Comparison of ENCODE assay signal across 19 cellular contexts in the genomic region with DNA sequence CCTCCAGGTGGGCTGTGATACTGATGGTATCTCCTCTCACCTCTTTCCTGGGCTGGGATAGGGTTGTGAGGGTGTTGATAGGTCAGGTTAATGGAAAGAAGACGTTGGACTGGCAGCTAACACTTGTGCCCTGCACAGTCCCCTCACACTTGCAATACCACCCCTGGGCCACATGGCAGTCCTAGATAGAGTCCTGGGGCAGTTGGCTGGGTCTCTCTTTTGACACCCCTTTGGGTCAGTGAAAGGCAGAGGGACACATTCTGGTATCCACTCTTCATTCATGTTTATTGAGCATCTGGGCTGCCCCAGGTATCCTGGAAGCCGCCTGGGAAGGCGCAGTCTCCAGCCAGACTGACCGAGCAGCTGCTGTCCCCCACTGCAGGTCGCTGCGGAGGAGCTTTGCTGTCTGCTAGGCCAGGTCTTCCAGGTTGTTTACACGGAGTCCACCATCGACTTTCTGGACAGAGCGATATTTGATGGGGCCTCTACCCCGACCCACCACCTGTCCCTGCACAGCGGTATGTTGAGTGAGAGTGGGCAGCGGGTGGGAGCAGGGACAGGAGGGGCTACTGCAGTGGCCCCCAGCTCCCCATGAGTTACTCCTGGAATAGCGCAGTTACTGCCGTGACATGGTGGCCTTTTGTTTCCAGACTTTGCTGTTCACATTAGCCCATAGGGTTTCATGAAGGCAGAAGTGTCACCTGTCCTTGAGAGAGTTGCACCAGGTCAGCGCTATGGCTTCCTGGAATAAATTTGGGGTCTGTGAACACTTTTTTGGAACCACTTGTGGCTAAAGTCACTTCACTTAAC. TPM values are rescaled to one million over a fixed set of nuclear protein-coding genes. Genes with fewer than 3 reads are reported as not detected.
DNase-seq lines count a peak whose midpoint lies in the region; ATAC-seq and TF ChIP-seq lines count a peak whose summit lies in the region.
"Had no signal": no experiment of that assay in that cellular context is flagged by ENCODE, and none has a peak within 500 bp of the region (broad histone marks: within the 10 kb centered on the region; RNA-seq: fewer than 3 reads in every experiment).

No MANE protein-coding gene starts in this region.

- no peak for ATAC-seq in stimulated activated effector memory CD8-positive, alpha-beta T cell treated with anti-CD3 and anti-CD28 coated beads, Interleukin-12 subunit alpha, Interleukin-12 subunit beta, amount 100 ng/mL, for 72 hours
- ATAC-seq in GM19467 (IDR thresholded peaks at IDR 0.05; ENCODE audit: unreplicated experiment): no peak
- no peak for ATAC-seq in HG03025 (IDR thresholded peaks at IDR 0.05; ENCODE audit: low FRiP score, unreplicated experiment)
- ATAC-seq: left lobe of liver had no signal

- H3K27ac Mint-ChIP-seq in stimulated activated effector memory CD8-positive, alpha-beta T cell treated with anti-CD3 and anti-CD28 coated beads, Interleukin-12 subunit alpha, Interleukin-12 subunit beta, amount 100 ng/mL, for 72 hours: peak overlapping the region; percentile 84
- no peak overlapping the region for H3K27ac Mint-ChIP-seq in T-helper 2 cell treated with Interferon-gamma antibody and Interleukin-4, amounts not matched to agents 5 μg/mL and 100 μg/mL, for 36 hours

- peak; percentile 11 for TF ChIP-seq CTCF in choroid plexus epithelial cell (conservative IDR thresholded peaks at IDR 0.05; ENCODE audit: low read depth, low read length)

- no peaks in the 10 kb centered on the region; the same call in 1 of the 2 replicates for H3K36me3 ChIP-seq in H7 (replicated peaks; ENCODE audit: control insufficient read depth, insufficient read depth, low read length)

- no peaks in the 10 kb centered on the region for H3K9me3 Mint-ChIP-seq in stimulated activated effector memory CD8-positive, alpha-beta T cell treated with anti-CD3 and anti-CD28 coated beads, Interleukin-12 subunit alpha, Interleukin-12 subunit beta, amount 100 ng/mL, for 72 hours
- H3K9me3 Mint-ChIP-seq in T-helper 2 cell treated with Interferon-gamma antibody and Interleukin-4, amounts not matched to agents 5 μg/mL and 100 μg/mL, for 36 hours: no peaks in the 10 kb centered on the region

- DNase-seq in activated effector memory CD4-positive, alpha-beta T cell treated with anti-CD3 and anti-CD28 coated beads, Interleukin-2, amount 50 U/mL, for 16 hours: peak; percentile 52
- DNase-seq in activated effector memory CD4-positive, alpha-beta T cell treated with Interleukin-2 at 50 U/mL for 16 hours: no peak
- DNase-seq in H7 (peak; percentile 71), choroid plexus epithelial cell (ENCODE audit: low read depth) (no peak)
- DNase-seq in stimulated activated effector memory CD8-positive, alpha-beta T cell treated with anti-CD3 and anti-CD28 coated beads, Interleukin-12 subunit alpha, Interleukin-12 subunit beta, amount 100 ng/mL, for 72 hours (ENCODE audit: low spot score in 2 of 2): no peak
- no peak for DNase-seq in T-helper 2 cell treated with Interferon-gamma antibody and Interleukin-4, amounts not matched to agents 5 μg/mL and 100 μg/mL, for 36 hours (ENCODE audit: low spot score)
- DNase-seq: activated gamma-delta T cell treated with Interleukin-2 at 50 U/mL for 16 hours, Caco-2, GF-D8, hypothalamus, MM.1S, NCI-H2081, NCI-H748 treated with DMSO at 0.1 percent for 48 hours, SHP77, T-helper 9 cell had no signal

- no peaks in the 10 kb centered on the region for H3K27me3 Mint-ChIP-seq in T-helper 2 cell treated with Interferon-gamma antibody and Interleukin-4, amounts not matched to agents 5 μg/mL and 100 μg/mL, for 36 hours (ENCODE audit: low read depth)

- peaks cover 53% of the 10 kb centered on the region for H3K4me1 Mint-ChIP-seq in stimulated activated effector memory CD8-positive, alpha-beta T cell treated with anti-CD3 and anti-CD28 coated beads, Interleukin-12 subunit alpha, Interleukin-12 subunit beta, amount 100 ng/mL, for 72 hours
- H3K4me1 Mint-ChIP-seq in T-helper 2 cell treated with Interferon-gamma antibody and Interleukin-4, amounts not matched to agents 5 μg/mL and 100 μg/mL, for 36 hours (ENCODE audit: low read depth): peaks cover 5% of the 10 kb centered on the region

- H3K4me3 Mint-ChIP-seq in stimulated activated effector memory CD8-positive, alpha-beta T cell treated with anti-CD3 and anti-CD28 coated beads, Interleukin-12 subunit alpha, Interleukin-12 subunit beta, amount 100 ng/mL, for 72 hours: no peak overlapping the region
- no peak overlapping the region for H3K4me3 Mint-ChIP-seq in T-helper 2 cell treated with Interferon-gamma antibody and Interleukin-4, amounts not matched to agents 5 μg/mL and 100 μg/mL, for 36 hours

- peaks cover 96% of the 10 kb centered on the region for H3K36me3 Mint-ChIP-seq in stimulated activated effector memory CD8-positive, alpha-beta T cell treated with anti-CD3 and anti-CD28 coated beads, Interleukin-12 subunit alpha, Interleukin-12 subunit beta, amount 100 ng/mL, for 72 hours
- peaks cover 70% of the 10 kb centered on the region for H3K36me3 Mint-ChIP-seq in T-helper 2 cell treated with Interferon-gamma antibody and Interleukin-4, amounts not matched to agents 5 μg/mL and 100 μg/mL, for 36 hours (ENCODE audit: low read depth)

- H3K4me3 ChIP-seq in H7 (ENCODE audit: insufficient read depth, low read depth, low read length): no peak overlapping the region
- no peak overlapping the region for H3K4me3 ChIP-seq in choroid plexus epithelial cell (ENCODE audit: low read depth, low read length)
- H3K4me3 ChIP-seq: thoracic aorta had no signal

- H3K27me3 ChIP-seq in H7 (ENCODE audit: control insufficient read depth, insufficient read depth, low read length): no peaks in the 10 kb centered on the region

RNA-seq across cellular contexts. Expression of a gene that starts 19.1 kb away (rescaled TPM):
- 1.5 and 1.7 TPM in 2 replicates for total RNA-seq in H7 (2014; rRNA removed; shearing (Covaris generic))

RNA-seq across cellular contexts. Expression of a gene that starts 41.8 kb away (rescaled TPM):
- 234 and 238 TPM in 2 replicates for total RNA-seq in H7 (2014; rRNA removed; shearing (Covaris generic))

Comparison
In these comparisons a context has a peak if more than half of its experiments do, and no peak if none do; other contexts are left out.
1. DNase-seq: peak in activated effector memory CD4-positive, alpha-beta T cell treated with anti-CD3 and anti-CD28 coated beads, Interleukin-2, amount 50 U/mL, for 16 hours (single experiment) and H7 (single experiment); none in activated effector memory CD4-positive, alpha-beta T cell treated with Interleukin-2 at 50 U/mL for 16 hours (single experiment), choroid plexus epithelial cell (single experiment), stimulated activated effector memory CD8-positive, alpha-beta T cell treated with anti-CD3 and anti-CD28 coated beads, Interleukin-12 subunit alpha, Interleukin-12 subunit beta, amount 100 ng/mL, for 72 hours (0 of 2) and T-helper 2 cell treated with Interferon-gamma antibody and Interleukin-4, amounts not matched to agents 5 μg/mL and 100 μg/mL, for 36 hours (single experiment).